8 cellular contexts compared by ENCODE assay signal in the genomic region with DNA sequence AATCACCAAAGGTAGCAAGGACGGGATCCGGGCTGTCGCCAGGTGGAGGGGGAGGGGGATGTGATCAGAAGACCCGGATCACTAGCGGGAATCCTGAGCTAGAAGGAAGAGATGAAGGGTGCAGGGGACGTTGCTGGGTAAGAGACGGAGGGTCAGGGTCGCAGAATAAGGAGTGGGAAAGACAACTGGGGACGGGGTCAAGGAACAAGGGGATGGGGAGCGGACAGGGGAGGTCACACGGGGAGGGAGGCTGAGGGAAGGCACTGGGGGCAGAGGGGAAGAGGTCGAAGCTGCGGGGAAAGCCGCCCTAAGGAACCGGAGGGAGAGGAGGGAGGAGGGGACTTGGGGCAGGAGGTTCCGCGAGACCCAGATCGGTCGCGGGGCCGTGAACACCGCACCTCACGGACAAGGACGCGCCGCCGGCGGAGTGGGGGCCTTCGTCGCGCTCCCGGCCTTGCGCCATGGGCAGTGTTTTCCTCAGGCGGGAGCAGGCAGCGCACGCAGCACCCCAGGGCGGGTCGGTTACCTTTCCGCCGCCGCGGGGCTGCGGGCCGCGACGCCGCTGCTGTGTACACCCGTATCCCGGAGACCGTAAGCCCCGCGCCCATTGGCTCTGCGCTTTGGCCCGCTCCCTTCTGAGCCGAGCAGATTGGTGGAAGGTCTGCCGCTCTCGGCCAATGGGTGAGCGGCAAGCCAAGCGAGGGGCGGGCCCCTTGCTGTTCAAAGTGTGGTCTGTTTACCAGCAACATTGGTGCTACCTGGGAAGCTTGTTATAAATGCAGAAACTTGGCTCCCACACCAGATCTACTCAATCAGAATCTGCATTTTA. TPM values are rescaled to one million over a fixed set of nuclear protein-coding genes. Genes with fewer than 3 reads are reported as not detected.
DNase-seq lines count a peak whose midpoint lies in the region; TF ChIP-seq lines count a peak whose summit lies in the region.

CFAP43 (minus strand) TSS at position 581 of the 829 bp plus-strand sequence; CDS start at position 463, 118 bp downstream.

- peak within 1 kb of the TSS; percentile 93 for H3K18ac ChIP-seq in neuronal stem cell (ENCODE audit: low read length)

- H2BK120ac ChIP-seq in neuronal stem cell (ENCODE audit: low read depth, low read length), result no peak within 1 kb of the TSS

- no peak within 1 kb of the TSS for H2BK5ac ChIP-seq in neuronal stem cell (ENCODE audit: low read length)

- H2BK15ac ChIP-seq in neuronal stem cell (ENCODE audit: low read length), result peak within 1 kb of the TSS; percentile 55

- WGBS in SK-N-SH (ENCODE audit: low lambda C conversion rate), result 3% methylated on average over 33 of the region's 60 CpGs
- no CpG with 5 or more reads among the region's 60 CpGs for WGBS in neuronal stem cell (ENCODE audit: extremely low coverage in 2 of 2, insufficient read length in 2 of 2, insufficient replicate concordance in 1 of 2), 2 donors

- H3K4me3 ChIP-seq in SK-N-SH (ENCODE audit: low read depth in 2 of 2, low read length in 1 of 2) (peak within 1 kb of the TSS; percentile 77 to 97), neuronal stem cell (ENCODE audit: low read length in 2 of 2) (peak within 1 kb of the TSS; percentile 87 to 96)

- H3K14ac ChIP-seq in neuronal stem cell (ENCODE audit: low read length), result peak within 1 kb of the TSS; percentile 87

- H3K36me3 Mint-ChIP-seq in activated naive CD4-positive, alpha-beta T cell treated with anti-CD3 and anti-CD28 coated beads, Interleukin-2, amount 50 U/mL, for 24 hours, result no peaks in the 10 kb centered on the region

- H3K36me3 ChIP-seq in ES-I3 (ENCODE audit: insufficient read depth, low read length) (no peaks in the 10 kb centered on the region), SK-N-SH (replicated peaks in 1 of 2; ENCODE audit: control insufficient read depth in 1 of 2, insufficient read depth in 2 of 2, low read length in 1 of 2) (no peaks in the 10 kb centered on the region), neuronal stem cell (replicated peaks in 1 of 2; ENCODE audit: control insufficient read depth in 2 of 2, insufficient read depth in 2 of 2, low read length in 2 of 2) (no peaks in the 10 kb centered on the region)

- H3K27ac Mint-ChIP-seq in activated naive CD4-positive, alpha-beta T cell treated with anti-CD3 and anti-CD28 coated beads, Interleukin-2, amount 50 U/mL, for 24 hours, result peak within 1 kb of the TSS; percentile 72

- H3K23ac ChIP-seq in neuronal stem cell (ENCODE audit: low read depth, low read length, poor library complexity), result peak within 1 kb of the TSS; percentile 92

- peaks cover 6% of the 10 kb centered on the region for H3K9me3 ChIP-seq in ES-I3 (ENCODE audit: control insufficient read depth, insufficient read depth, low read length)
- peaks cover 6% of the 10 kb centered on the region for H3K9me3 ChIP-seq in SK-N-SH
- H3K9me3 ChIP-seq in neuronal stem cell (replicated peaks in 1 of 2; ENCODE audit: control insufficient read depth in 2 of 2, insufficient read depth in 1 of 2, low read depth in 1 of 2, low read length in 2 of 2), result peaks cover 0 to 6% of the 10 kb centered on the region in 2 donors

- H3F3A ChIP-seq in SK-N-SH (replicated peaks; ENCODE audit: insufficient read depth), result peaks cover 4% of the 10 kb centered on the region

- H2BK12ac ChIP-seq in neuronal stem cell (ENCODE audit: low read length), result no peak within 1 kb of the TSS

- H3K4me2 ChIP-seq in SK-N-SH, result peak within 1 kb of the TSS; percentile 94
- peak within 1 kb of the TSS; percentile 78 for H3K4me2 ChIP-seq in neuronal stem cell (ENCODE audit: insufficient read depth, low read length, poor library complexity, severe bottlenecking)

- H3K9me3 Mint-ChIP-seq in activated naive CD4-positive, alpha-beta T cell treated with anti-CD3 and anti-CD28 coated beads, Interleukin-2, amount 50 U/mL, for 24 hours, result no peaks in the 10 kb centered on the region

- H3K27me3 ChIP-seq in SK-N-SH (ENCODE audit: insufficient read depth), result no peaks in the 10 kb centered on the region
- no peaks in the 10 kb centered on the region for H3K27me3 ChIP-seq in neuronal stem cell (ENCODE audit: control insufficient read depth in 3 of 3, insufficient read depth in 3 of 3, low read depth in 1 of 3, low read length in 3 of 3)

- no peak within 1 kb of the TSS for H3K4ac ChIP-seq in neuronal stem cell (ENCODE audit: low read length)

- CTCF ChIA-PET in HEK293T (lab: Yijun Ruan, JAX), result no interaction called here
- CTCF ChIA-PET in SK-N-SH (lab: Yijun Ruan, JAX), result interaction anchor here (1.9 kb wide), 1 partner anchor 60 kb away, joined by 4 read pairs; no protein-coding TSS in a partner anchor

- H4K91ac ChIP-seq in neuronal stem cell (ENCODE audit: low read depth, low read length, poor library complexity), result no peak within 1 kb of the TSS

- H3K9ac ChIP-seq in ES-I3 (ENCODE audit: low read depth, low read length), result peak within 1 kb of the TSS; percentile 87
- peak within 1 kb of the TSS; percentile 75 for H3K9ac ChIP-seq in SK-N-SH
- peak within 1 kb of the TSS; percentile 99 for H3K9ac ChIP-seq in neuronal stem cell (ENCODE audit: low read depth, low read length, poor library complexity)

- DNase-seq in HEK293T (ENCODE audit: extremely low spot score), result peak; percentile 100
- peak; percentile 89 for DNase-seq in MV-4-11 (lab: John Stamatoyannopoulos, UW)
- DNase-seq in SK-N-SH, result peak; percentile 99
- peak; percentile 99 for DNase-seq in germinal center (ENCODE audit: low spot score)
- DNase-seq in neuronal stem cell (ENCODE audit: low spot score), result peak; percentile 91
- peak; percentile 91 for DNase-seq in stromal cell of bone marrow (ENCODE audit: low read depth)

- TF ChIP-seq CTCF in SK-N-SH (IDR thresholded peaks at IDR 0.05), result no peak

- H3K27ac ChIP-seq in SK-N-SH (ENCODE audit: low read depth in 2 of 2, low read length in 1 of 2) (peak within 1 kb of the TSS; percentile 30 to 43; a peak in 2 of 4 replicates), neuronal stem cell (replicated peaks; ENCODE audit: low read length) (no peak within 1 kb of the TSS)

- no peaks in the 10 kb centered on the region for H3K4me1 ChIP-seq in ES-I3 (ENCODE audit: insufficient read depth, low read length)
- peaks cover 0 to 5% of the 10 kb centered on the region in 2 experiments; a peak in 2 of 4 replicates for H3K4me1 ChIP-seq in SK-N-SH (ENCODE audit: control insufficient read depth in 1 of 2, insufficient read depth in 2 of 2, low read depth in 1 of 2, low read length in 1 of 2)
- peaks cover 0 to 1% of the 10 kb centered on the region in 2 donors for H3K4me1 ChIP-seq in neuronal stem cell (ENCODE audit: control insufficient read depth in 2 of 2, insufficient read depth in 1 of 2, low read depth in 1 of 2, low read length in 2 of 2)

- no peak within 1 kb of the TSS for H4K8ac ChIP-seq in neuronal stem cell (ENCODE audit: low read depth, low read length)

- peak within 1 kb of the TSS; percentile 100 for H2AFZ ChIP-seq in SK-N-SH (ENCODE audit: low read depth)
- H2AFZ ChIP-seq in neuronal stem cell (ENCODE audit: low read length), result peak within 1 kb of the TSS; percentile 98

- H3K79me1 ChIP-seq in neuronal stem cell (ENCODE audit: low read depth, low read length), result no peaks in the 10 kb centered on the region

- POLR2A ChIA-PET in HEK293T (lab: Yijun Ruan, JAX) (interaction anchor here (1.0 to 1.7 kb wide), 4 partner anchors 9 to 37 kb away, joined by 3 to 6 read pairs (median 6); partner anchors contain the start of genes GSTO1 and GSTO2), SK-N-SH (lab: Yijun Ruan, JAX) (interaction anchor here (0.8 kb wide), 2 partner anchors 38 to 111 kb away, joined by 3 to 4 read pairs; partner anchors contain the start of gene SFR1)

- H2AK5ac ChIP-seq in neuronal stem cell (ENCODE audit: low read depth, low read length), result no peak within 1 kb of the TSS

- H3K27me3 Mint-ChIP-seq in activated naive CD4-positive, alpha-beta T cell treated with anti-CD3 and anti-CD28 coated beads, Interleukin-2, amount 50 U/mL, for 24 hours, result peaks cover 6% of the 10 kb centered on the region

- no peaks in the 10 kb centered on the region for H4K20me1 ChIP-seq in SK-N-SH (ENCODE audit: insufficient read depth)

- TF ChIP-seq EP300 in SK-N-SH (IDR thresholded peaks at IDR 0.05; ENCODE audit: borderline replicate concordance in 1 of 2, low read depth in 1 of 2, low read length in 1 of 2), result no peak; a peak in 1 of 4 replicates

- no peaks in the 10 kb centered on the region for H3K79me2 ChIP-seq in SK-N-SH (ENCODE audit: insufficient read depth)

- H3K4me1 Mint-ChIP-seq in activated naive CD4-positive, alpha-beta T cell treated with anti-CD3 and anti-CD28 coated beads, Interleukin-2, amount 50 U/mL, for 24 hours, result peaks cover 14% of the 10 kb centered on the region

- no peaks in the 10 kb centered on the region for H3K9me2 ChIP-seq in SK-N-SH

- no peak for TF ChIP-seq RAD21 in SK-N-SH (IDR thresholded peaks at IDR 0.05; ENCODE audit: low read length)

- H3K4me3 Mint-ChIP-seq in activated naive CD4-positive, alpha-beta T cell treated with anti-CD3 and anti-CD28 coated beads, Interleukin-2, amount 50 U/mL, for 24 hours, result peak within 1 kb of the TSS; percentile 90

TF ChIP-seq in HEK293T, 16 proteins besides CTCF, POLR2A, EP300 and RAD21:
- peak; percentile 73; the same call in 1 of the 2 replicates for TF ChIP-seq L3MBTL2 (conservative IDR thresholded peaks at IDR 0.05)
- no peak for TF ChIP-seq ZNF384 (IDR thresholded peaks at IDR 0.05)
- TF ChIP-seq FOXK2 (IDR thresholded peaks at IDR 0.05), result no peak
- TF ChIP-seq ARNT (IDR thresholded peaks at IDR 0.05), result no peak

TF ChIP-seq in SK-N-SH, 30 proteins besides CTCF, POLR2A, EP300 and RAD21 (continues in another document):
- TF ChIP-seq RXRA (IDR thresholded peaks at IDR 0.05; ENCODE audit: borderline replicate concordance, low read depth) (no peak), FOXJ3 (CRISPR knock-in tag; IDR thresholded peaks at IDR 0.05) (no peak), CHD2 (IDR thresholded peaks at IDR 0.05; ENCODE audit: low read length, partially characterized antibody) (peak; percentile 88)
- TF ChIP-seq, protein P1, sequence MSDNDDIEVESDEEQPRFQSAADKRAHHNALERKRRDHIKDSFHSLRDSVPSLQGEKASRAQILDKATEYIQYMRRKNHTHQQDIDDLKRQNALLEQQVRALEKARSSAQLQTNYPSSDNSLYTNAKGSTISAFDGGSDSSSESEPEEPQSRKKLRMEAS (IDR thresholded peaks at IDR 0.05; ENCODE audit: low read depth), result peak; percentile 75

RNA-seq across cellular contexts. Expression of gene CFAP43, which starts in this region (rescaled TPM):
- polyA plus RNA-seq in SK-N-SH (2012; rRNA removed), result 0.23 and 0.35 TPM in 2 replicates
- 0.28 and 0.37 TPM in 2 replicates for polyA plus RNA-seq in SK-N-SH (2012; cell fraction: cytosol; rRNA removed)
- polyA plus RNA-seq in SK-N-SH (2012; cell fraction: nucleus; rRNA removed), result 0.66 and 0.85 TPM in 2 replicates
- 2.2 TPM for polyA plus RNA-seq in neuronal stem cell (2013, experiment 1 of 2)
- 1.7 TPM for polyA plus RNA-seq in neuronal stem cell (2013, experiment 2 of 2)

Comparison
In these comparisons a context has a peak if more than half of its experiments do, and no peak if none do; other contexts are left out.
1. Peak in DNase-seq, H3K4me3 ChIP-seq, H3K27ac ChIP-seq, H3K9ac ChIP-seq and H3K4me2 ChIP-seq in SK-N-SH; RNA of the gene not detected or under 1 TPM.